In genomic region chr18:51211552-51211951, GRCh38 we compare ENCODE assay signal across 1 cellular context.
A peak's percentile ranks its signal among the peaks of the same experiment; 100 is the strongest.
TF ChIP-seq lines count a peak whose summit lies in the region.

No MANE protein-coding gene starts in this region.

TF ChIP-seq in K562, 482 proteins besides CTCF, POLR2A, EP300 and RAD21 (continued from another document):
- TF ChIP-seq MGA (IDR thresholded peaks at IDR 0.05), result no peak
- TF ChIP-seq MEF2A (IDR thresholded peaks at IDR 0.05; ENCODE audit: control insufficient read depth, low read depth, low read length), result no peak
- no peak for TF ChIP-seq PHF21A (IDR thresholded peaks at IDR 0.05; ENCODE audit: borderline replicate concordance, low read depth)
- peak; percentile 69 to 86; a peak in 2 of 4 replicates for TF ChIP-seq TRIM24 (IDR thresholded peaks at IDR 0.05)
- TF ChIP-seq ZNF445 (CRISPR knock-in tag; IDR thresholded peaks at IDR 0.05; ENCODE audit: low read depth), result no peak
- TF ChIP-seq MED1 (CRISPR knock-in tag; IDR thresholded peaks at IDR 0.05; ENCODE audit: borderline replicate concordance), result no peak
- no peak for TF ChIP-seq GATAD2A (IDR thresholded peaks at IDR 0.05)
TF ChIP-seq in K562: peak in this region for 56.
